ENCODE assay signal across 14 cellular contexts in the genomic region with DNA sequence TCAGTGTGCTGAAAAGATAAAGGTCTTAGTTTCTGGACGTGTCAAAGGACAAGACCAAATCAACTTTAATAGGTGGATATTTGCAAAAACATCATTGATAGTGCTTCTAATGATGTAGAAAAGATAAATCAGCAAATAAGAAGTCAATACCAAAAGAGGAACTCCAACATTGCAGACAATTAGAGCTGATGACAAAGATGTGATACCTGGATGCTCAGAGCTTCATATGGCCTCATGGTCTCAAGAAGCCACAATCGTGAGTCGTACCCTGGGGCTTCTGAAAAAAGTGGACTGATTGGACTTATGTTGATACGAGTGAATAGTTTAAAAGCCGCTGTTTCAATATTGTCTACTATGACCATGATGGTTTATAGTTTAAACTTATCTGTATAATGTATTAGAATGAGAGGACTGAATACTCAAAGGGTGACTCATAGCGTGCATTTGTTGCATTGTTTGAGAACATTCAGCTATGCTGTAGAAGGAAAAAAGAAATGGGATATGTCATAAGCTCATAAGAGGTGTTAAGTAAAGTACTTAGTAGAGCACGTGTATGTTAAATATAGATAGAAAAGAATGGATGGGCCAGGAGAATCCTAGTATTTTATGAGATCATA. TPM values are rescaled to one million over a fixed set of nuclear protein-coding genes. Genes with fewer than 3 reads are reported as not detected.
A peak's percentile ranks its signal among the peaks of the same experiment; 100 is the strongest.
DNase-seq lines count a peak whose midpoint lies in the region; ATAC-seq, FAIRE-seq and TF ChIP-seq lines count a peak whose summit lies in the region.
"Had no signal": no experiment of that assay in that cellular context is flagged by ENCODE, and none has a peak within 500 bp of the region (broad histone marks: within the 10 kb centered on the region; RNA-seq: fewer than 3 reads in every experiment).

No MANE protein-coding gene starts in this region.

- RAD21 ChIA-PET in GM12878 (lab: Charles Lee; ENCODE audit: unreplicated experiment): interaction anchor here (0.8 to 5.8 kb wide), 22 partner anchors 9 to 141 kb away, joined by 3 to 229 read pairs (median 16); partner anchors contain the start of gene RIPOR2

- H3K27ac ChIP-seq in IMR-90 (ENCODE audit: insufficient read depth, low read length): 0 out of 2 replicates have a peak overlapping the region, but pooled peaks have one; percentile 15
- H3K27ac ChIP-seq in GM12878 (ENCODE audit: control insufficient read depth, insufficient read depth): no peak overlapping the region
- H3K27ac ChIP-seq in tibial artery: no peak overlapping the region
- H3K27ac ChIP-seq: tibial nerve had no signal

- no peaks in the 10 kb centered on the region for H3K79me2 ChIP-seq in GM12878 (ENCODE audit: control insufficient read depth, insufficient read depth, low read length)

- H3K9me3 ChIP-seq in IMR-90 (ENCODE audit: control insufficient read depth, insufficient read depth, low read length) (0 out of 2 replicates have a peak, but pooled peaks cover 2% of the 10 kb centered on the region), GM12878 (replicated peaks; ENCODE audit: control insufficient read depth, insufficient read depth, low read length) (no peaks in the 10 kb centered on the region; the same call in 2 of the 3 replicates), tibial artery (no peaks in the 10 kb centered on the region)

- H3K4me1 Mint-ChIP-seq in natural killer cell: peaks cover 49 to 55% of the 10 kb centered on the region in 2 donors

- H2BK5ac ChIP-seq in IMR-90 (ENCODE audit: low read depth, low read length, poor library complexity, severe bottlenecking): peak overlapping the region; percentile 55

- no peak overlapping the region for H3K4me3 ChIP-seq in IMR-90 (ENCODE audit: insufficient read depth, low read depth, low read length)
- H3K4me3 ChIP-seq in GM12878: no peak overlapping the region
- H3K4me3 ChIP-seq in tibial artery: no peak overlapping the region
- H3K4me3 ChIP-seq: tibial nerve had no signal

- H3K36me3 ChIP-seq in IMR-90 (ENCODE audit: control insufficient read depth, insufficient read depth, low read length) (no peaks in the 10 kb centered on the region), GM12878 (ENCODE audit: control insufficient read depth in 2 of 2, insufficient read depth in 2 of 2, low read length in 1 of 2) (no peaks in the 10 kb centered on the region), tibial artery (no peaks in the 10 kb centered on the region)
- H3K36me3 ChIP-seq: tibial nerve had no signal

- H3K4me2 ChIP-seq in IMR-90 (ENCODE audit: low read depth, low read length) (peak overlapping the region; percentile 65; the same call in 1 of the 2 replicates), GM12878 (ENCODE audit: control insufficient read depth, insufficient read depth) (no peak overlapping the region)

- dilution Hi-C loops in IMR-90 (cut with HindIII; ENCODE audit: low sequenced_read_pairs, unreplicated experiment): no loop called here

- TF ChIP-seq RAD21 in IMR-90 (IDR thresholded peaks at IDR 0.05; ENCODE audit: low read length) (no peak), GM12878 (IDR thresholded peaks at IDR 0.05; ENCODE audit: insufficient read depth, low read depth, low read length) (no peak)

- no peak overlapping the region; a peak in 1 of 4 replicates for H4K8ac ChIP-seq in IMR-90 (ENCODE audit: low read depth in 2 of 2, low read length in 2 of 2)

- in situ Hi-C loops in IMR-90 (cut with MboI; ENCODE audit: low sequenced_read_pairs) (no loop called here), GM12878 (cut with MboI) (no loop called here)

- H3K14ac ChIP-seq in IMR-90 (replicated peaks; ENCODE audit: low read depth, low read length): no peak overlapping the region

- SMC1A ChIA-PET in GM12878 (lab: Charles Lee; ENCODE audit: uncharacterized antibody, unreplicated experiment): interaction anchor here (0.6 to 10.5 kb wide), 39 partner anchors 8 to 247 kb away, joined by 3 to 299 read pairs (median 12); partner anchors contain the start of gene RIPOR2

- POLR2A ChIA-PET in IMR-90 (lab: Charles Lee; ENCODE audit: unreplicated experiment) (no interaction called here), GM12878 (lab: Charles Lee) (interaction anchor here (0.9 to 2.8 kb wide), 5 partner anchors 18 to 134 kb away, joined by 4 to 20 read pairs (median 7); partner anchors contain the start of gene RIPOR2)

- H2AFZ ChIP-seq in IMR-90 (replicated peaks; ENCODE audit: low read length, poor library complexity) (no peak overlapping the region), GM12878 (ENCODE audit: control insufficient read depth, low read depth, low read length) (no peak overlapping the region)

- 50% methylated on average over 2 of the region's 7 CpGs; no CpG with 5 or more reads in 1 of the 2 experiments for WGBS in IMR-90 (ENCODE audit: extremely low coverage in 2 of 2, insufficient read length in 1 of 2), 2 experiments
- 81% methylated on average over 7 of the region's 7 CpGs for WGBS in GM12878 (ENCODE audit: insufficient coverage, insufficient replicate concordance, low lambda C conversion rate, missing lambda C conversion rate)

- peaks cover 3% of the 10 kb centered on the region for H3K4me1 ChIP-seq in IMR-90 (ENCODE audit: control insufficient read depth, insufficient read depth, low read length)
- H3K4me1 ChIP-seq in GM12878 (ENCODE audit: control insufficient read depth, insufficient read depth, low read length): peaks cover 6% of the 10 kb centered on the region
- H3K4me1 ChIP-seq in tibial artery: no peaks in the 10 kb centered on the region
- H3K4me1 ChIP-seq: tibial nerve had no signal

- TF ChIP-seq CTCF in IMR-90 (conservative IDR thresholded peaks at IDR 0.05; ENCODE audit: low read depth, low read length) (no peak), GM12878 (IDR thresholded peaks at IDR 0.05 in 2 of 3, conservative IDR thresholded peaks at IDR 0.05 in 1 of 3; ENCODE audit: control insufficient read depth in 2 of 3, extremely low read depth in 1 of 3, insufficient read depth in 1 of 3, low read depth in 3 of 3, low read length in 3 of 3) (no peak), natural killer cell (IDR thresholded peaks at IDR 0.05) (no peak), tibial artery (IDR thresholded peaks at IDR 0.05) (no peak)

- H3K9ac ChIP-seq in IMR-90 (ENCODE audit: low read depth, low read length) (no peak overlapping the region), GM12878 (ENCODE audit: control insufficient read depth, insufficient read depth, low read length) (no peak overlapping the region)

- no peak for TF ChIP-seq POLR2A in IMR-90 (IDR thresholded peaks at IDR 0.05; ENCODE audit: low read depth, low read length)
- TF ChIP-seq POLR2A in GM12878 (IDR thresholded peaks at IDR 0.05; ENCODE audit: low read depth, low read length): no peak

- H3K9me1 ChIP-seq in IMR-90 (ENCODE audit: insufficient read depth, low read length): peaks cover 3% of the 10 kb centered on the region; the same call in 1 of the 2 replicates

- H2BK120ac ChIP-seq in IMR-90 (ENCODE audit: low read depth, low read length): peak overlapping the region; percentile 53; the same call in 1 of the 2 replicates

- H3K56ac ChIP-seq in IMR-90 (ENCODE audit: extremely low read depth, insufficient read depth, low read length): 0 out of 2 replicates have a peak overlapping the region, but pooled peaks have one; percentile 17

- BruUV-seq in IMR-90 (replicated peaks; lab: Mats Ljungman, UMichigan) (no TSS peak), GM12878 (replicated peaks; lab: Mats Ljungman, UMichigan) (no TSS peak)

- peaks cover 15% of the 10 kb centered on the region for H3K36me3 Mint-ChIP-seq in natural killer cell

- H2AK5ac ChIP-seq in IMR-90 (ENCODE audit: low read depth, low read length): peak overlapping the region; percentile 30; the same call in 1 of the 2 replicates

- no peak overlapping the region for H2AK9ac ChIP-seq in IMR-90 (replicated peaks; ENCODE audit: low read depth, low read length, poor library complexity)

- CTCF ChIA-PET in IMR-90 (lab: Yijun Ruan, JAX) (interaction anchor here (0.9 to 3.5 kb wide), 7 partner anchors 65 to 135 kb away, joined by 3 to 24 read pairs (median 10); no protein-coding TSS in a partner anchor), GM12878 (lab: Yijun Ruan, JAX) (interaction anchor here (0.8 to 10.6 kb wide), 32 partner anchors 8 to 212 kb away, joined by 3 to 376 read pairs (median 20); partner anchors contain the start of gene RIPOR2)

- no peak overlapping the region for H4K5ac ChIP-seq in IMR-90 (ENCODE audit: low read depth, low read length)

- intact Hi-C loops in IMR-90 (cut with micrococcal nuclease) (loop anchor here (1.0 to 2.0 kb wide), 2 partner anchors 60 to 80 kb away; no protein-coding TSS in a partner anchor), GM12878 (cut with micrococcal nuclease; ENCODE audit: unreplicated experiment) (loop anchor here (5.0 kb wide), 1 partner anchor 78 kb away; no protein-coding TSS in a partner anchor), natural killer cell (cut with micrococcal nuclease) (no loop called here), tibial artery (cut with DNase I; ENCODE audit: low total_unique reads) (no loop called here)

- H3K23ac ChIP-seq in IMR-90 (ENCODE audit: low read depth, low read length): no peak overlapping the region

- H4K20me1 ChIP-seq in IMR-90 (ENCODE audit: insufficient read depth, low read length): no peaks in the 10 kb centered on the region
- no peaks in the 10 kb centered on the region for H4K20me1 ChIP-seq in GM12878 (ENCODE audit: control insufficient read depth, insufficient read depth)

- DNase-seq in NCI-H345 (lab: John Stamatoyannopoulos, UW): peak; percentile 7
- no peak for DNase-seq in NCI-H345 treated with DMSO at 0.1 percent for 48 hours (lab: John Stamatoyannopoulos, UW; ENCODE audit: unreplicated experiment)
- peak; percentile 86 for DNase-seq in IMR-90
- no peak for DNase-seq in GM12878 (ENCODE audit: low read depth, low spot score)
- DNase-seq in natural killer cell: no peak
- no peak for DNase-seq in CD1c-positive myeloid dendritic cell (ENCODE audit: extremely low spot score)
- DNase-seq in tibial artery: no peak
- DNase-seq: 8988T, DMS79 treated with DMSO at 0.1 percent for 48 hours, NCI-H510A treated with DMSO at 0.1 percent for 48 hours, RPMI8226 had no signal

- 0 out of 3 replicates have a peak overlapping the region, but pooled peaks have one; percentile 27 for H2BK15ac ChIP-seq in IMR-90 (ENCODE audit: low read depth, low read length)

- TF ChIP-seq EP300 in GM12878 (IDR thresholded peaks at IDR 0.05; ENCODE audit: borderline replicate concordance in 1 of 2, control insufficient read depth in 1 of 2, low read depth in 2 of 2, low read length in 2 of 2): no peak

- peak overlapping the region; percentile 24; the same call in 1 of the 2 replicates for H3K18ac ChIP-seq in IMR-90 (ENCODE audit: low read depth, low read length)

- no peak overlapping the region for H3K4me3 Mint-ChIP-seq in natural killer cell

- peak overlapping the region; percentile 61 to 84 for H3K27ac Mint-ChIP-seq in natural killer cell

- peak; percentile 90 for ATAC-seq in IMR-90 (ENCODE audit: low read depth)
- no peak for ATAC-seq in GM12878
- ATAC-seq in natural killer cell: no peak
- no peak for ATAC-seq in HG02759 (IDR thresholded peaks at IDR 0.05; ENCODE audit: unreplicated experiment)

- no peak for FAIRE-seq in GM12878 (lab: Jason Lieb, UNC)
- FAIRE-seq: islet of Langerhans had no signal

- H3K4ac ChIP-seq in IMR-90 (ENCODE audit: low read depth, low read length): peak overlapping the region; percentile 19; the same call in 1 of the 2 replicates

- H2BK20ac ChIP-seq in IMR-90 (ENCODE audit: low read depth, low read length): peak overlapping the region; percentile 8; the same call in 1 of the 2 replicates

- H3K27me3 Mint-ChIP-seq in natural killer cell (ENCODE audit: low read depth in 2 of 2): no peaks in the 10 kb centered on the region

- no peaks in the 10 kb centered on the region for H3K79me1 ChIP-seq in IMR-90 (ENCODE audit: low read depth in 1 of 2, low read length in 2 of 2)

- no peaks in the 10 kb centered on the region for H3K9me3 Mint-ChIP-seq in natural killer cell

- H3K27me3 ChIP-seq in IMR-90 (ENCODE audit: control insufficient read depth, insufficient read depth, low read length) (no peaks in the 10 kb centered on the region), GM12878 (replicated peaks in 1 of 2; ENCODE audit: control insufficient read depth in 2 of 2, insufficient read depth in 2 of 2, low read length in 1 of 2) (no peaks in the 10 kb centered on the region), tibial artery (no peaks in the 10 kb centered on the region)
- H3K27me3 ChIP-seq: tibial nerve had no signal

- H4K91ac ChIP-seq in IMR-90 (ENCODE audit: insufficient read depth, low read depth, low read length): no peak overlapping the region

RNA-seq across cellular contexts. Expression of gene RIPOR2, which starts 54.6 kb away (rescaled TPM):
- total RNA-seq in IMR-90 (2012; rRNA removed) (0.83 and 1.1 TPM in 2 replicates), GM12878 (2014; rRNA removed) (38.6 and 38.9 TPM in 2 replicates), GM12878 (2014; rRNA removed; fragmentation: Illumina TruSeq; extraction: Trizol) (38.7 and 40.5 TPM in 2 replicates), GM12878 (2021) (37.9 and 41.1 TPM in 2 replicates), natural killer cell (100 to 1,000 TPM; 234 to 312 (median 299) TPM)
- polyA plus RNA-seq in IMR-90 (2012; rRNA removed) (0.87 and 1.2 TPM in 2 replicates), GM12878 (2011; rRNA removed) (47.4 and 48.2 TPM in 2 replicates), GM12878 (2014; fragmentation: Illumina TruSeq; extraction: Trizol) (44.9 and 49.9 TPM in 2 replicates), GM12878 (2014; fragmentation: Nextera tagmentation; extraction: Ambion mirVana) (10 to 100 TPM; 22.2 to 23.6 TPM), GM12878 (2014; rRNA removed) (28.9 and 30.8 TPM in 2 replicates), GM12878 (2016; fragmentation: Nextera tagmentation; extraction: Ambion mirVana) (10 to 100 TPM; 25.9 TPM)
- 0.71 and 0.74 TPM in 2 replicates for polyA plus RNA-seq in IMR-90 (2012; cell fraction: cytosol; rRNA removed)
- polyA plus RNA-seq in IMR-90 (2012; cell fraction: nucleus; rRNA removed; ENCODE audit: low replicate concordance): 0.82 and 2.2 TPM in 2 replicates
- 176 and 194 TPM in 2 replicates for total RNA-seq in GM12878 (2013; cell fraction: nucleolus; rRNA removed)
- 19.2 TPM for polyA plus RNA-seq in GM12878 (2011; ENCODE audit: low read depth)
- 31.8 and 32.2 TPM in 2 replicates for polyA plus RNA-seq in GM12878 (2011; cell fraction: cytosol; rRNA removed)
- 24.3 and 24.9 TPM in 2 replicates for polyA plus RNA-seq in GM12878 (2011; cell fraction: nucleus; rRNA removed)
- 21.1 and 21.5 TPM in 2 replicates for polyA plus RNA-seq in GM12878 (2012)
- 66.1 and 82.5 TPM in 2 replicates for polyA minus RNA-seq in GM12878 (2011; rRNA and poly(A)+ RNA removed)
- 17.1 and 17.3 TPM in 2 replicates for polyA minus RNA-seq in GM12878 (2011; cell fraction: cytosol; rRNA and poly(A)+ RNA removed)
- polyA minus RNA-seq in GM12878 (2011; cell fraction: nucleus; rRNA and poly(A)+ RNA removed): 31.1 and 44.0 TPM in 2 replicates

Comparison
In these comparisons a context has a peak if more than half of its experiments do, and no peak if none do; other contexts are left out.
1. DNase-seq: peak in NCI-H345 (single experiment) and IMR-90 (single experiment); none in NCI-H345 treated with DMSO at 0.1 percent for 48 hours (single experiment), GM12878 (single experiment), natural killer cell (single experiment), CD1c-positive myeloid dendritic cell (single experiment) and tibial artery (0 of 2).
2. RNA of gene RIPOR2, which starts 54.6 kb away (total RNA-seq): 234 to 312 TPM in natural killer cell and 37.9 to 194 TPM in GM12878; 0.83 to 1.1 TPM in IMR-90; every median in the first group is over 10 times any median in the second.
3. intact Hi-C loops: an anchor here in IMR-90 (1.0 to 2.0 kb wide) and GM12878 (5.0 kb wide); none called in natural killer cell and tibial artery.